Comparison of ENCODE assay signal across 11 cellular contexts in the genomic region with DNA sequence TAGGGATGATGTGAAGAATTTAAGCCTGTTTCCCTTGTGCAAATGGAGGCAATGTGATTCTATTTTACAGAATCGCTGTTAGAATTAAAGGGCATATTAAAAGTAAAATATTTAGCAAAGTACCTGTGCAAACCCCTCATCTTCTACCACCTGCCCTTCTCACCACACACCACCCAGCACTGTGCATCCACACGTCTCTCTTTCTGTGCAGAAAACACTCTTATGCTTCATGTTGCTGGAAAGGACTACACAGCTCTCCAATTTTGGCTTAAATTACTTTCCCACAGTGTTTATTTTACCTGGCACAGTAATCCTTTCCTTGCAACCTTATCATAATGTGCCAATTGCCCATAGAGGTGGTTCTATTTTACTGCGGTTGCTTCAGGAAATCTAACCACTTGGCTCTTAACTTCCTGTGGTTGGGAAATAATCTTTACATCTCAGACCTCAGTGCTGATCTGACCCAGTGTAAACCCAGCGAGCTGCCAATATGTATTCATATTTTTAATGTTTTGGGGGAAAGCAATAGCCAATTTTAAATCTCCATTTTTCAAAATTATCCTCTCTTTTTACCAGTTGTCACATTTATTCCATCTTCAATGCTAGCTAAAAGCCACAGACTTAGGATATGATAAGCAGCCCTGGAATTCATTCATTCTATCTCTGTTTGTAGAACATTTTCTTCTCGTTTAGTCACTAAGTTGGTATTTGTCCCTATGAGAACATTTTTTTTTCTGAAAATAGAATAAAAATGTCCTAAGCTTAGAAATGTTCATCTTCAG.
DNase-seq lines count a peak whose midpoint lies in the region; ATAC-seq and TF ChIP-seq lines count a peak whose summit lies in the region.
"Had no signal": no experiment of that assay in that cellular context is flagged by ENCODE, and none has a peak within 500 bp of the region (broad histone marks: within the 10 kb centered on the region; RNA-seq: fewer than 3 reads in every experiment).

No MANE protein-coding gene starts in this region.

- ATAC-seq in heart left ventricle, result peak in 3 of 4 donors; percentile 24 to 62 (median 58)
- ATAC-seq in T-helper 17 cell, result peak; percentile 94
- ATAC-seq in upper lobe of right lung, result no peak
- ATAC-seq in body of pancreas, result no peak

- H3K36me3 ChIP-seq in heart left ventricle, result no peaks in the 10 kb centered on the region
- no peaks in the 10 kb centered on the region for H3K36me3 ChIP-seq in right atrium auricular region
- no peaks in the 10 kb centered on the region for H3K36me3 ChIP-seq in upper lobe of right lung
- H3K36me3 ChIP-seq in body of pancreas (replicated peaks in 1 of 2; ENCODE audit: insufficient read depth in 1 of 2, low read depth in 2 of 2), result no peaks in the 10 kb centered on the region
- H3K36me3 ChIP-seq: gastrocnemius medialis, neutrophil had no signal

- intact Hi-C loops in heart left ventricle (cut with DNase I), result no loop called here
- intact Hi-C loops in upper lobe of right lung (cut with DNase I), result no loop called here
- intact Hi-C loops in body of pancreas (cut with DNase I), result no loop called here

- H3K27me3 Mint-ChIP-seq in T-helper 17 cell, result no peaks in the 10 kb centered on the region

- H3K27me3 ChIP-seq in heart left ventricle (no peaks in the 10 kb centered on the region), right atrium auricular region (no peaks in the 10 kb centered on the region), upper lobe of right lung (no peaks in the 10 kb centered on the region), body of pancreas (no peaks in the 10 kb centered on the region)
- H3K27me3 ChIP-seq: gastrocnemius medialis, neutrophil had no signal

- no peak for TF ChIP-seq POLR2A in heart left ventricle (IDR thresholded peaks at IDR 0.05)
- TF ChIP-seq POLR2A in body of pancreas (IDR thresholded peaks at IDR 0.05), result no peak

- H3K4me1 Mint-ChIP-seq in T-helper 17 cell, result peaks cover 31% of the 10 kb centered on the region

- H3K27ac Mint-ChIP-seq in T-helper 17 cell, result no peak overlapping the region

- H3K4me1 ChIP-seq in heart left ventricle, result peaks cover 0 to 19% (median 0%) of the 10 kb centered on the region in 12 donors
- peaks cover 0 to 16% of the 10 kb centered on the region in 2 donors for H3K4me1 ChIP-seq in right atrium auricular region
- H3K4me1 ChIP-seq in upper lobe of right lung, result peaks cover 10% of the 10 kb centered on the region
- H3K4me1 ChIP-seq in body of pancreas, result no peaks in the 10 kb centered on the region
- H3K4me1 ChIP-seq: gastrocnemius medialis had no signal

- DNase-seq in heart left ventricle, result no peak
- no peak for DNase-seq in right atrium auricular region (ENCODE audit: low spot score)
- DNase-seq in T-helper 17 cell, result no peak
- DNase-seq in fibroblast of the aortic adventitia (ENCODE audit: low read depth), result peak; percentile 94
- no peak for DNase-seq in upper lobe of right lung
- DNase-seq in body of pancreas, result no peak
- no peak for DNase-seq in ureter (ENCODE audit: low spot score)
- no peak for DNase-seq in GM19240 (ENCODE audit: insufficient read length, low spot score)
- DNase-seq: activated CD8-positive, alpha-beta memory T cell treated with anti-CD3 and anti-CD28 coated beads, Interleukin-2, amount 50 U/mL, for 4 hours; gastrocnemius medialis had no signal

- H3K27ac ChIP-seq in heart left ventricle (peak overlapping the region in 1 of 12 donors; percentile 37), right atrium auricular region (peak overlapping the region in 1 of 2 donors; percentile 47), upper lobe of right lung (peak overlapping the region; percentile 44), body of pancreas (no peak overlapping the region)
- H3K27ac ChIP-seq: gastrocnemius medialis, neutrophil had no signal

- no peak for TF ChIP-seq CTCF in heart left ventricle (IDR thresholded peaks at IDR 0.05)
- no peak for TF ChIP-seq CTCF in right atrium auricular region (IDR thresholded peaks at IDR 0.05)
- TF ChIP-seq CTCF in fibroblast of the aortic adventitia (IDR thresholded peaks at IDR 0.05; ENCODE audit: insufficient read depth, low read length), result no peak
- no peak for TF ChIP-seq CTCF in upper lobe of right lung (IDR thresholded peaks at IDR 0.05)
- no peak for TF ChIP-seq CTCF in body of pancreas (IDR thresholded peaks at IDR 0.05)

- no peak overlapping the region for H3K4me3 ChIP-seq in heart left ventricle
- H3K4me3 ChIP-seq in right atrium auricular region, result no peak overlapping the region
- no peak overlapping the region for H3K4me3 ChIP-seq in fibroblast of the aortic adventitia (ENCODE audit: low read depth, low read length)
- H3K4me3 ChIP-seq in upper lobe of right lung, result no peak overlapping the region
- no peak overlapping the region for H3K4me3 ChIP-seq in body of pancreas
- H3K4me3 ChIP-seq: gastrocnemius medialis had no signal

- H3K4me3 Mint-ChIP-seq in T-helper 17 cell, result peak overlapping the region; percentile 72

- H3K9me3 ChIP-seq in heart left ventricle, result no peaks in the 10 kb centered on the region
- no peaks in the 10 kb centered on the region for H3K9me3 ChIP-seq in right atrium auricular region
- no peaks in the 10 kb centered on the region for H3K9me3 ChIP-seq in T-helper 17 cell (ENCODE audit: control insufficient read depth, low read length, poor library complexity, severe bottlenecking)
- no peaks in the 10 kb centered on the region for H3K9me3 ChIP-seq in upper lobe of right lung
- no peaks in the 10 kb centered on the region for H3K9me3 ChIP-seq in body of pancreas
- H3K9me3 ChIP-seq: gastrocnemius medialis, neutrophil had no signal

- no peaks in the 10 kb centered on the region for H3K36me3 Mint-ChIP-seq in T-helper 17 cell (ENCODE audit: low read depth)

- 53 to 59% (median 56%) methylated on average over 5 of the region's 5 CpGs for WGBS in heart left ventricle, 4 donors
- WGBS in body of pancreas, 2 donors, result 40 to 46% methylated on average over 5 of the region's 5 CpGs

Comparison
In these comparisons a context has a peak if more than half of its experiments do, and no peak if none do; other contexts are left out.
1. ATAC-seq: peak in heart left ventricle (3 of 4) and T-helper 17 cell (single experiment); none in upper lobe of right lung (single experiment) and body of pancreas (single experiment).